Comparison of ENCODE assay signal across 8 cellular contexts in genomic region chr2:134917219-134917957, GRCh38. TPM values are rescaled to one million over a fixed set of nuclear protein-coding genes. Genes with fewer than 3 reads are reported as not detected.
DNase-seq lines count a peak whose midpoint lies in the region; ATAC-seq and TF ChIP-seq lines count a peak whose summit lies in the region.

No MANE protein-coding gene starts in this region.

- H3K4me1 ChIP-seq in gastroesophageal sphincter: peaks cover 0 to 38% (median 14%) of the 10 kb centered on the region in 3 donors
- peaks cover 14% of the 10 kb centered on the region for H3K4me1 ChIP-seq in rectal smooth muscle tissue (ENCODE audit: control insufficient read depth, insufficient read depth, low read length)

- TF ChIP-seq CTCF in AG04449 (IDR thresholded peaks at IDR 0.05; ENCODE audit: insufficient read depth, low read length, missing control alignments): no peak
- no peak for TF ChIP-seq CTCF in HFF-Myc (IDR thresholded peaks at IDR 0.05; ENCODE audit: low read depth, low read length, missing control alignments)
- TF ChIP-seq CTCF in gastroesophageal sphincter (IDR thresholded peaks at IDR 0.05): no peak

- H3K9ac ChIP-seq in rectal smooth muscle tissue (ENCODE audit: low read length): peak overlapping the region; percentile 51

- CTCF ChIA-PET in AG04449 (lab: Yijun Ruan, JAX): interaction anchor here (0.6 to 1.3 kb wide), 3 partner anchors 19 to 466 kb away, joined by 3 to 6 read pairs (median 3); no protein-coding TSS in a partner anchor

- ATAC-seq in gastroesophageal sphincter (no peak), HG03108 (IDR thresholded peaks at IDR 0.05; ENCODE audit: unreplicated experiment) (no peak)

- TF ChIP-seq EP300 in gastroesophageal sphincter (IDR thresholded peaks at IDR 0.05): no peak

- DNase-seq in AG04449 (ENCODE audit: low read depth, low spot score) (no peak), HFF-Myc (ENCODE audit: extremely low read depth, low read depth) (no peak), COR-L47 (lab: John Stamatoyannopoulos, UW) (no peak), hepatic stellate cell (ENCODE audit: low spot score) (no peak)
- DNase-seq in activated CD8-positive, alpha-beta memory T cell treated with anti-CD3 and anti-CD28 coated beads for 24 hours: peak; percentile 62

- POLR2A ChIA-PET in AG04449 (lab: Yijun Ruan, JAX): interaction anchor here (0.6 to 1.3 kb wide), 2 partner anchors 10 to 17 kb away, joined by 3 to 4 read pairs; no protein-coding TSS in a partner anchor

- H3K9me3 ChIP-seq in gastroesophageal sphincter: no peaks in the 10 kb centered on the region

- H3K36me3 ChIP-seq in gastroesophageal sphincter: no peaks in the 10 kb centered on the region
- no peaks in the 10 kb centered on the region for H3K36me3 ChIP-seq in rectal smooth muscle tissue (ENCODE audit: control insufficient read depth, insufficient read depth, low read length)

- WGBS in gastroesophageal sphincter (ENCODE audit: low coverage in 1 of 2), 2 donors: 36 to 75% methylated on average over 2 to 12 of the region's 18 CpGs

- H3K27ac ChIP-seq in gastroesophageal sphincter (peak overlapping the region; percentile 91 to 98 (median 95)), rectal smooth muscle tissue (ENCODE audit: low read depth, low read length) (peak overlapping the region; percentile 98)

- H3K27me3 ChIP-seq in gastroesophageal sphincter: no peaks in the 10 kb centered on the region
- no peaks in the 10 kb centered on the region for H3K27me3 ChIP-seq in rectal smooth muscle tissue (ENCODE audit: control insufficient read depth, insufficient read depth, low read length)

- H3K4me3 ChIP-seq in AG04449 (ENCODE audit: low read depth, low read length) (peak overlapping the region; percentile 94), HFF-Myc (replicated peaks; ENCODE audit: low read depth, low read length) (peak overlapping the region; percentile 97), gastroesophageal sphincter (peak overlapping the region; percentile 77 to 81), rectal smooth muscle tissue (ENCODE audit: low read length) (peak overlapping the region; percentile 60)

- no peak for TF ChIP-seq POLR2A in gastroesophageal sphincter (IDR thresholded peaks at IDR 0.05)

RNA-seq across cellular contexts. Expression of gene CCNT2, which starts 1.2 kb away (rescaled TPM):
- 10 to 100 TPM; 19.1 to 45.5 (median 25.8) TPM for total RNA-seq in gastroesophageal sphincter
